ENCODE assay signal across 1 cellular context in the genomic region with DNA sequence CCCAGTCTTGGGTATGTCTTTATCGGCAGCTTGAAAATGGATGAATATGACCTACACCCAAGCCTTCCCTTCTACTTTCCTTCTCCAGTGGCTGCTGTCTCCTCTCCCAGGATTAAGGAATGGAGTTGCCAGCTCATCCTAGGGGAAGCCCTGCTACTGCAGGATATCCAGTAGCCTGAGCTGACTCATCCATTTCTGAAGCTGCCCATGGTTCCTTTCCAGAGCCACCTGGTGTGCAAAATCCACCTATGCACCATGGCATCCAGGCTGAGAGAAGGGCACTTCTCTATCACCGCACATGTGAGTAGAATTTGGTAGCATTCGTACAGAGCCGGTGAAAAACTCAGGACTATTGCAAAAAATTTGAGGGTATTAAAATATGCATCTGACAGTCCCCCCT.
TF ChIP-seq lines count a peak whose summit lies in the region.

No MANE protein-coding gene starts in this region.

TF ChIP-seq in HCT116, 20 proteins besides CTCF, POLR2A, EP300 and RAD21 (continued from another document):
- TF ChIP-seq, protein P1, sequence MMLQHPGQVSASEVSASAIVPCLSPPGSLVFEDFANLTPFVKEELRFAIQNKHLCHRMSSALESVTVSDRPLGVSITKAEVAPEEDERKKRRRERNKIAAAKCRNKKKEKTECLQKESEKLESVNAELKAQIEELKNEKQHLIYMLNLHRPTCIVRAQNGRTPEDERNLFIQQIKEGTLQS (IDR thresholded peaks at IDR 0.05) = no peak
- TF ChIP-seq CEBPB (IDR thresholded peaks at IDR 0.05; ENCODE audit: low read depth) = no peak
